In the genomic region with DNA sequence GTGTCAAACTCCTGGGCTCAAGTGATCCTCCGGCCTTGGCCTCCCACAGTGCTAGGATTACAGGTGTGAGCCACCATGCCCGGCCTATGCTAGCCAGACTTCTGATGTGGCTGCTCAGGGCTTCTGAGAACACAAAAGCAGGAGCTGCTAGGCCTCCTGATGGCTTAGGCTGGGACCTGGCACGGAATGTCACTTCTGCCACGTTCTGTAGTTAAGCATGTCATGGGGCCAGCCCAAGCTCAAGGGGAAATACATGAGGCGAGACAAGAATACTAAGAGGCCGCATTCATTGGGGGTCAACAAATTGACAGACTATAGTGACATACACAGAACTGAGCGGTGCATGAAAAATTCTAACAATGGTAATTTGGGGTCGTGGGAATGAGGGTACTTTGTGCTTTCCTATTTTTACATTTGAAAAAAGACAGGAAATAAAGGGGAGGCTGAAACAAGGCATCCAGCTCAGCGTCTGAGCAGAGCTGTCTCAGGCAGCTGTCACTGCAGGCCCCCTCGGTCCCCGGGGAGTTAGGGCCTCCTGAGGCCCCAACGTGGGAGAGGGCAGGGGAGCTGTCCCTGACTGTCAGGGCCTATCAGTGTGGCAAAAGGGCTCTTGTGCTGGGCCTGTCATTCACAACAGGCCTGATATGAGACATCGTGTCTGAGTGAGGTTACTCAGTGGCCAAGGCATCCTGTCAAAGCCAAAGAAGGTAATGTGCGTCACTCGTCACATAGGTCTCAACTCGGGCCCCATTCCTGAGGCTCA, we compare ENCODE assay signal across 1 cellular context.
TF ChIP-seq lines count a peak whose summit lies in the region.

No MANE protein-coding gene starts in this region.

TF ChIP-seq in GM12878, 131 proteins besides CTCF, POLR2A, EP300 and RAD21 (continued from another document):
- TF ChIP-seq, protein P1, sequence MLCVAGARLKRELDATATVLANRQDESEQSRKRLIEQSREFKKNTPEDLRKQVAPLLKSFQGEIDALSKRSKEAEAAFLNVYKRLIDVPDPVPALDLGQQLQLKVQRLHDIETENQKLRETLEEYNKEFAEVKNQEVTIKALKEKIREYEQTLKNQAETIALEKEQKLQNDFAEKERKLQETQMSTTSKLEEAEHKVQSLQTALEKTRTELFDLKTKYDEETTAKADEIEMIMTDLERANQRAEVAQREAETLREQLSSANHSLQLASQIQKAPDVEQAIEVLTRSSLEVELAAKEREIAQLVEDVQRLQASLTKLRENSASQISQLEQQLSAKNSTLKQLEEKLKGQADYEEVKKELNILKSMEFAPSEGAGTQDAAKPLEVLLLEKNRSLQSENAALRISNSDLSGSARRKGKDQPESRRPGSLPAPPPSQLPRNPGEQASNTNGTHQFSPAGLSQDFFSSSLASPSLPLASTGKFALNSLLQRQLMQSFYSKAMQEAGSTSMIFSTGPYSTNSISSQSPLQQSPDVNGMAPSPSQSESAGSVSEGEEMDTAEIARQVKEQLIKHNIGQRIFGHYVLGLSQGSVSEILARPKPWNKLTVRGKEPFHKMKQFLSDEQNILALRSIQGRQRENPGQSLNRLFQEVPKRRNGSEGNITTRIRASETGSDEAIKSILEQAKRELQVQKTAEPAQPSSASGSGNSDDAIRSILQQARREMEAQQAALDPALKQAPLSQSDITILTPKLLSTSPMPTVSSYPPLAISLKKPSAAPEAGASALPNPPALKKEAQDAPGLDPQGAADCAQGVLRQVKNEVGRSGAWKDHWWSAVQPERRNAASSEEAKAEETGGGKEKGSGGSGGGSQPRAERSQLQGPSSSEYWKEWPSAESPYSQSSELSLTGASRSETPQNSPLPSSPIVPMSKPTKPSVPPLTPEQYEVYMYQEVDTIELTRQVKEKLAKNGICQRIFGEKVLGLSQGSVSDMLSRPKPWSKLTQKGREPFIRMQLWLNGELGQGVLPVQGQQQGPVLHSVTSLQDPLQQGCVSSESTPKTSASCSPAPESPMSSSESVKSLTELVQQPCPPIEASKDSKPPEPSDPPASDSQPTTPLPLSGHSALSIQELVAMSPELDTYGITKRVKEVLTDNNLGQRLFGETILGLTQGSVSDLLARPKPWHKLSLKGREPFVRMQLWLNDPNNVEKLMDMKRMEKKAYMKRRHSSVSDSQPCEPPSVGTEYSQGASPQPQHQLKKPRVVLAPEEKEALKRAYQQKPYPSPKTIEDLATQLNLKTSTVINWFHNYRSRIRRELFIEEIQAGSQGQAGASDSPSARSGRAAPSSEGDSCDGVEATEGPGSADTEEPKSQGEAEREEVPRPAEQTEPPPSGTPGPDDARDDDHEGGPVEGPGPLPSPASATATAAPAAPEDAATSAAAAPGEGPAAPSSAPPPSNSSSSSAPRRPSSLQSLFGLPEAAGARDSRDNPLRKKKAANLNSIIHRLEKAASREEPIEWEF (IDR thresholded peaks at IDR 0.05; ENCODE audit: insufficient replicate concordance, low read depth, low read length), result peak; percentile 94
- TF ChIP-seq, protein P2, sequence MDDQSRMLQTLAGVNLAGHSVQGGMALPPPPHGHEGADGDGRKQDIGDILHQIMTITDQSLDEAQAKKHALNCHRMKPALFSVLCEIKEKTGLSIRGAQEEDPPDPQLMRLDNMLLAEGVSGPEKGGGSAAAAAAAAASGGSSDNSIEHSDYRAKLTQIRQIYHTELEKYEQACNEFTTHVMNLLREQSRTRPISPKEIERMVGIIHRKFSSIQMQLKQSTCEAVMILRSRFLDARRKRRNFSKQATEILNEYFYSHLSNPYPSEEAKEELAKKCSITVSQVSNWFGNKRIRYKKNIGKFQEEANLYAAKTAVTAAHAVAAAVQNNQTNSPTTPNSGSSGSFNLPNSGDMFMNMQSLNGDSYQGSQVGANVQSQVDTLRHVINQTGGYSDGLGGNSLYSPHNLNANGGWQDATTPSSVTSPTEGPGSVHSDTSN (IDR thresholded peaks at IDR 0.05; ENCODE audit: insufficient replicate concordance, low read depth, low read length), result peak; percentile 75
- no peak for TF ChIP-seq CBFB (IDR thresholded peaks at IDR 0.05; ENCODE audit: low read depth)
- TF ChIP-seq BCL3 (IDR thresholded peaks at IDR 0.05; ENCODE audit: borderline replicate concordance, insufficient read depth, low read depth, low read length, poor library complexity, severe bottlenecking), result peak; percentile 65
